Comparison of ENCODE assay signal across 13 cellular contexts in the genomic region with DNA sequence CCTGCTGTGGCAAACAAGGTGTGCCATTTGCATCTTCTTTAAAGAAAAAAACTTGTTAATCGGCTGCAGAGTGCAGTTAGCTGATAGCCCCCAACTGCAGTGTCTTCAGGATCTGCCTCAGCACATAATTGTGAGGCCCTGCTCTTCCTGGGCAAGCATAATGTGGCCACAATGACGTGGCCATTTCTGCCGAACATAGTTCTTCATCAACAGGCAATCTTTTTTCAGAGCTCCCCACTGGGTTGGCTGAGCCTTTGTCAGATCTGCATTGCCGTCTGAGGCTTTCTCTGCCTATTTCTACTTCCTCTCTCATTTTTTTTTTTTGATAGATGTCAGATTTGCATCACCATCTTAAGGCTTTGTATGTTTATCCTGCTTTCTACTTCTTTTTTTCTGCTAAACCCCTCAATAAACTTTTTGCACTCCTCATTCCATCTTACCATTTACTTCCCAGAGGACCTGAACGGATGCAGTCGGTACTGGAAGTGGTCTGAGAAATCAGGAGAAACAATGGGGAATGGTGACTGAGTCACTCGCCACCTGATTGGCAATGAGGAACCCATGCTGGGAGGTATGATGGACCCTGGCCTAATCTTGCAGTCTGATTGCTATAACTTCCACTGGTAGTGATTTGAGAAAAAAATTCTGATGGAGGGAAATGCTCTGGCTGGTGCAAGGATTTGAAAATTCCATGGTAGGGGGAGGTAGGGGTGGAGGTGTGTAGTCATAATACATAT. TPM values are rescaled to one million over a fixed set of nuclear protein-coding genes. Genes with fewer than 3 reads are reported as not detected.
DNase-seq lines count a peak whose midpoint lies in the region; ATAC-seq and FAIRE-seq lines count a peak whose summit lies in the region.
"Had no signal": no experiment of that assay in that cellular context is flagged by ENCODE, and none has a peak within 500 bp of the region (broad histone marks: within the 10 kb centered on the region; RNA-seq: fewer than 3 reads in every experiment).

No MANE protein-coding gene starts in this region.

- H3K36me3 Mint-ChIP-seq in activated CD8-positive, alpha-beta T cell treated with anti-CD3 and anti-CD28 coated beads, Interleukin-2, amount 10 ng/mL, durations not matched to agents 7 days and 5 days (ENCODE audit: low read depth), result no peaks in the 10 kb centered on the region
- no peaks in the 10 kb centered on the region for H3K36me3 Mint-ChIP-seq in naive thymus-derived CD4-positive, alpha-beta T cell

- H3K4me2 ChIP-seq in trophoblast cell (ENCODE audit: low read length), result no peak overlapping the region

- H2BK120ac ChIP-seq in trophoblast cell (ENCODE audit: insufficient read depth, low read length, poor library complexity), result no peak overlapping the region

- no peaks in the 10 kb centered on the region for H3K9me3 ChIP-seq in naive thymus-derived CD4-positive, alpha-beta T cell (ENCODE audit: control insufficient read depth in 2 of 3, low read length in 3 of 3)
- no peaks in the 10 kb centered on the region for H3K9me3 ChIP-seq in trophoblast cell (ENCODE audit: insufficient read depth, low read depth, low read length)
- H3K9me3 ChIP-seq: psoas muscle had no signal

- H3K9me3 Mint-ChIP-seq in activated CD8-positive, alpha-beta T cell treated with anti-CD3 and anti-CD28 coated beads, Interleukin-2, amount 10 ng/mL, durations not matched to agents 7 days and 5 days (ENCODE audit: insufficient read depth), result no peaks in the 10 kb centered on the region
- H3K9me3 Mint-ChIP-seq in naive thymus-derived CD4-positive, alpha-beta T cell, result peaks cover 0 to 2% (median 0%) of the 10 kb centered on the region in 11 donors
- H3K9me3 Mint-ChIP-seq: HFFc6 had no signal

- intact Hi-C loops in naive thymus-derived CD4-positive, alpha-beta T cell (cut with micrococcal nuclease), result no loop called here

- H3K9ac ChIP-seq in trophoblast cell (ENCODE audit: low read length), result no peak overlapping the region

- DNase-seq in DMS 273 treated with DMSO at 0.1 percent for 48 hours (lab: John Stamatoyannopoulos, UW) (peak; percentile 49), KBM-7 (peak; percentile 87), GM19238 (ENCODE audit: insufficient read length, low spot score) (no peak), trophoblast cell (no peak), frontal cortex (ENCODE audit: low spot score in 2 of 2) (no peak)
- DNase-seq in activated CD8-positive, alpha-beta T cell treated with anti-CD3 and anti-CD28 coated beads, Interleukin-2, amount 10 ng/mL, durations not matched to agents 7 days and 5 days, result peak; percentile 29
- DNase-seq in naive thymus-derived CD4-positive, alpha-beta T cell, result peak in 5 of 9 donors; percentile 0 to 27 (median 18)
- DNase-seq: HFFc6, left ventricle myocardium superior, NCI-H1417 treated with DMSO at 0.1 percent for 48 hours, psoas muscle had no signal

- no peak for FAIRE-seq in frontal cortex (lab: Jason Lieb, UNC)

- ATAC-seq in activated CD8-positive, alpha-beta T cell treated with anti-CD3 and anti-CD28 coated beads, Interleukin-2, amount 10 ng/mL, durations not matched to agents 7 days and 5 days, result peak; percentile 47
- ATAC-seq in naive thymus-derived CD4-positive, alpha-beta T cell, result peak; percentile 76
- no peak for ATAC-seq in GM18867 (IDR thresholded peaks at IDR 0.05; ENCODE audit: unreplicated experiment)
- ATAC-seq: left ventricle myocardium superior, psoas muscle had no signal

- no peaks in the 10 kb centered on the region for H3K27me3 Mint-ChIP-seq in activated CD8-positive, alpha-beta T cell treated with anti-CD3 and anti-CD28 coated beads, Interleukin-2, amount 10 ng/mL, durations not matched to agents 7 days and 5 days (ENCODE audit: low read depth)
- H3K27me3 Mint-ChIP-seq in naive thymus-derived CD4-positive, alpha-beta T cell, result no peaks in the 10 kb centered on the region

- peak overlapping the region; percentile 50 for H3K27ac Mint-ChIP-seq in activated CD8-positive, alpha-beta T cell treated with anti-CD3 and anti-CD28 coated beads, Interleukin-2, amount 10 ng/mL, durations not matched to agents 7 days and 5 days
- H3K27ac Mint-ChIP-seq in naive thymus-derived CD4-positive, alpha-beta T cell, result peak overlapping the region in 6 of 9 donors; percentile 18 to 79 (median 44)
- H3K27ac Mint-ChIP-seq: HFFc6 had no signal

- H4K12ac ChIP-seq in trophoblast cell (ENCODE audit: low read depth, low read length), result no peak overlapping the region

- no peaks in the 10 kb centered on the region for H3K36me3 ChIP-seq in naive thymus-derived CD4-positive, alpha-beta T cell (ENCODE audit: control insufficient read depth in 2 of 3, insufficient read depth in 3 of 3, low read length in 3 of 3)
- H3K36me3 ChIP-seq in trophoblast cell (ENCODE audit: control insufficient read depth in 1 of 2, insufficient read depth in 2 of 2, low read length in 2 of 2), result no peaks in the 10 kb centered on the region
- H3K36me3 ChIP-seq: cardiac muscle cell had no signal

- H2BK12ac ChIP-seq in trophoblast cell (ENCODE audit: low read length), result no peak overlapping the region

- no peak overlapping the region for H2BK5ac ChIP-seq in trophoblast cell (ENCODE audit: low read depth, low read length, poor library complexity)

- no peak overlapping the region for H4K91ac ChIP-seq in trophoblast cell (ENCODE audit: low read depth, low read length)

- H4K8ac ChIP-seq in trophoblast cell (ENCODE audit: low read depth, low read length), result no peak overlapping the region

- no peak overlapping the region for H3K4ac ChIP-seq in trophoblast cell (ENCODE audit: low read depth, low read length)

- H3K4me3 Mint-ChIP-seq in activated CD8-positive, alpha-beta T cell treated with anti-CD3 and anti-CD28 coated beads, Interleukin-2, amount 10 ng/mL, durations not matched to agents 7 days and 5 days, result no peak overlapping the region
- peak overlapping the region in 5 of 10 donors; percentile 12 to 67 (median 23) for H3K4me3 Mint-ChIP-seq in naive thymus-derived CD4-positive, alpha-beta T cell
- H3K4me3 Mint-ChIP-seq: HFFc6 had no signal

- CTCF ChIA-PET in activated CD8-positive, alpha-beta T cell treated with anti-CD3 and anti-CD28 coated beads, Interleukin-2, amount 10 ng/mL, durations not matched to agents 7 days and 5 days (lab: Charles Lee), result no interaction called here
- CTCF ChIA-PET in naive thymus-derived CD4-positive, alpha-beta T cell (lab: Charles Lee), result no interaction called here

- no peaks in the 10 kb centered on the region for H3K4me1 ChIP-seq in naive thymus-derived CD4-positive, alpha-beta T cell (ENCODE audit: control insufficient read depth in 2 of 2, insufficient read depth in 2 of 2, low read length in 2 of 2)
- H3K4me1 ChIP-seq in trophoblast cell (ENCODE audit: control insufficient read depth in 1 of 2, insufficient read depth in 2 of 2, low read length in 2 of 2), result no peaks in the 10 kb centered on the region
- H3K4me1 ChIP-seq: psoas muscle had no signal

- WGBS in trophoblast cell (ENCODE audit: extremely low coverage, insufficient coverage, insufficient read length), result no CpG with 5 or more reads among the region's 7 CpGs

- no peaks in the 10 kb centered on the region for H3K79me1 ChIP-seq in trophoblast cell (ENCODE audit: low read length)

- no peaks in the 10 kb centered on the region for H3K27me3 ChIP-seq in naive thymus-derived CD4-positive, alpha-beta T cell (ENCODE audit: control insufficient read depth in 2 of 2, insufficient read depth in 2 of 2, low read length in 2 of 2)
- H3K27me3 ChIP-seq in trophoblast cell (ENCODE audit: insufficient read depth, low read length), result no peaks in the 10 kb centered on the region
- H3K27me3 ChIP-seq: cardiac muscle cell had no signal

- H3K4me3 ChIP-seq in naive thymus-derived CD4-positive, alpha-beta T cell (ENCODE audit: low read length), result no peak overlapping the region
- no peak overlapping the region for H3K4me3 ChIP-seq in trophoblast cell (ENCODE audit: low read depth, low read length)
- H3K4me3 ChIP-seq: cardiac muscle cell, psoas muscle had no signal

- no peaks in the 10 kb centered on the region for H3K79me2 ChIP-seq in trophoblast cell (ENCODE audit: control insufficient read depth, insufficient read depth, low read length, poor library complexity)

- POLR2A ChIA-PET in activated CD8-positive, alpha-beta T cell treated with anti-CD3 and anti-CD28 coated beads, Interleukin-2, amount 10 ng/mL, durations not matched to agents 7 days and 5 days (lab: Charles Lee), result interaction anchor here (1.6 kb wide), 1 partner anchor 21 kb away, joined by 7 read pairs; no protein-coding TSS in a partner anchor
- POLR2A ChIA-PET in naive thymus-derived CD4-positive, alpha-beta T cell (lab: Charles Lee), result no interaction called here

- no peak overlapping the region for H3K18ac ChIP-seq in trophoblast cell (ENCODE audit: low read length)

- H3K23ac ChIP-seq in trophoblast cell (ENCODE audit: low read length), result no peak overlapping the region

- in situ Hi-C loops in KBM-7 (cut with MboI; ENCODE audit: low pct_unique_long_range_greater_than_20kb, low sequenced_read_pairs), result no loop called here

- no peak overlapping the region for H3K14ac ChIP-seq in trophoblast cell (ENCODE audit: low read length)

- no peak overlapping the region for H2AFZ ChIP-seq in trophoblast cell (ENCODE audit: insufficient read depth, low read length, poor library complexity)

- no peak overlapping the region for H2AK5ac ChIP-seq in trophoblast cell (ENCODE audit: low read length)

- peaks cover 14% of the 10 kb centered on the region for H3K4me1 Mint-ChIP-seq in activated CD8-positive, alpha-beta T cell treated with anti-CD3 and anti-CD28 coated beads, Interleukin-2, amount 10 ng/mL, durations not matched to agents 7 days and 5 days (ENCODE audit: low read depth)
- H3K4me1 Mint-ChIP-seq in naive thymus-derived CD4-positive, alpha-beta T cell, result peaks cover 0 to 13% (median 10%) of the 10 kb centered on the region in 7 donors

- no peak overlapping the region for H3K27ac ChIP-seq in naive thymus-derived CD4-positive, alpha-beta T cell (ENCODE audit: low read depth, low read length)
- no peak overlapping the region for H3K27ac ChIP-seq in trophoblast cell (ENCODE audit: low read depth, low read length)
- H3K27ac ChIP-seq: cardiac muscle cell, psoas muscle had no signal

RNA-seq across cellular contexts. Expression of gene TAB3, which starts 21.2 kb away (rescaled TPM):
- 10 to 100 TPM; 13.2 to 16.9 TPM for total RNA-seq in activated CD8-positive, alpha-beta T cell treated with anti-CD3 and anti-CD28 coated beads, Interleukin-2, amount 10 ng/mL, durations not matched to agents 7 days and 5 days
- 10 to 100 TPM; 17.5 to 24.8 (median 20.8) TPM for total RNA-seq in naive thymus-derived CD4-positive, alpha-beta T cell
- 1 to 10 TPM; 4.0 to 5.6 TPM for polyA plus RNA-seq in naive thymus-derived CD4-positive, alpha-beta T cell
- 35.4 and 36.7 TPM in 2 replicates for polyA plus RNA-seq in trophoblast cell (2013)
- 17.1 TPM for total RNA-seq in frontal cortex

Comparison
In these comparisons a context has a peak if more than half of its experiments do, and no peak if none do; other contexts are left out.
1. DNase-seq: peak in DMS 273 treated with DMSO at 0.1 percent for 48 hours (single experiment), KBM-7 (single experiment), activated CD8-positive, alpha-beta T cell treated with anti-CD3 and anti-CD28 coated beads, Interleukin-2, amount 10 ng/mL, durations not matched to agents 7 days and 5 days (single experiment) and naive thymus-derived CD4-positive, alpha-beta T cell (5 of 9); none in GM19238 (single experiment), trophoblast cell (0 of 2) and frontal cortex (0 of 2).